Comparison of ENCODE assay signal across 12 cellular contexts in the genomic region with DNA sequence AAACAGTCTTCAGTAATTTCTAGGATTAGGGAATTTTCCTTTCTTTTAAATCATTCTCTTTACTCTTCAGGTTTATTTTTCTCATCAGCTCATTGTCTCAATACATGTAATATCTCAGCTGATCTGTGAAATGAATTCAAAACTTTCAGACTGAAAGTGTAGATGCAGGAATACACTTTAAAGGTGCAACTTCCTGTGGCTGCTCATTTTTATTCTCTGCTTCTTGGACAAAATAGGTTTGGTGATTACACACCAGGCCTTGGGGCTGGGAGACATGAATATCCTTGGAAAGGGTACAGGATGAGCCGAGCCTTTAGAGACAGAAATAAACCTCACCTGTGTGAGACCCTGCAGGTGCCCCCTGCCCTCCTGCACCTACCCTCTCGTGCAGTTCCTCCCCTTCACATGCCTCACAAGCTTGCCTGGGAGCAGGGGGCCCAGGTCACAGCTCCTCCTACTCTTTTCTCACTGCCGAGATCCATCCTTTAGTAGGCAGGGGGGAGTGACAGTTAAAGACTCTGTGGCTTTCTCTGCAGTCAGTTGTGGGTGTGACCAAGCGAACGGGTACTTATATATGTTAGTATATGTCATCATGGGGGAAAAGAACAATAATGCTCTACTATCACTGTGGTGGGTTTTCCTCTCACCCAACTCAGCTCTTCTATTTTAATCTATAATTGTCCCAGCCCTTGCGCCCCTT. TPM values are rescaled to one million over a fixed set of nuclear protein-coding genes. Genes with fewer than 3 reads are reported as not detected.
A peak's percentile ranks its signal among the peaks of the same experiment; 100 is the strongest.
DNase-seq lines count a peak whose midpoint lies in the region; ATAC-seq and TF ChIP-seq lines count a peak whose summit lies in the region.
"Had no signal": no experiment of that assay in that cellular context is flagged by ENCODE, and none has a peak within 500 bp of the region (broad histone marks: within the 10 kb centered on the region; RNA-seq: fewer than 3 reads in every experiment).

No MANE protein-coding gene starts in this region.

- no peak for TF ChIP-seq CTCF in GM20000 (IDR thresholded peaks at IDR 0.05; ENCODE audit: extremely low read depth, missing control alignments)

- peaks cover 7 to 22% of the 10 kb centered on the region in 2 donors for H3K36me3 Mint-ChIP-seq in activated naive CD4-positive, alpha-beta T cell treated with anti-CD3 and anti-CD28 coated beads, Interleukin-2, amount 50 U/mL, for 72 hours

- peaks cover 4 to 15% of the 10 kb centered on the region in 2 donors for H3K9me3 Mint-ChIP-seq in activated naive CD4-positive, alpha-beta T cell treated with anti-CD3 and anti-CD28 coated beads, Interleukin-2, amount 50 U/mL, for 72 hours

- peak; percentile 50 for DNase-seq in GM20000 (ENCODE audit: low spot score)
- DNase-seq in OCI-M1 (lab: John Stamatoyannopoulos, UW): peak; percentile 59
- peak in 1 of 2 donors; percentile 32 for DNase-seq in activated naive CD4-positive, alpha-beta T cell treated with anti-CD3 and anti-CD28 coated beads, Interleukin-2, amount 50 U/mL, for 72 hours (ENCODE audit: low spot score in 2 of 2)
- peak; percentile 41 for DNase-seq in stimulated activated CD8-positive, alpha-beta memory T cell treated with anti-CD3 and anti-CD28 coated beads, Interleukin-4, amount 100 ng/mL, for 24 hours (ENCODE audit: low read depth)
- DNase-seq in NCI-H2029 (lab: John Stamatoyannopoulos, UW): no peak
- DNase-seq in COLO829 (ENCODE audit: low spot score): no peak
- no peak for DNase-seq in A172 (ENCODE audit: low spot score)
- DNase-seq: GF-D8, NCI-H1417 treated with DMSO at 0.1 percent for 48 hours, RPMI8226, sigmoid colon had no signal

- ATAC-seq in activated naive CD4-positive, alpha-beta T cell treated with anti-CD3 and anti-CD28 coated beads, Interleukin-2, amount 50 U/mL, for 72 hours: peak; percentile 89 to 96

- H3K27ac Mint-ChIP-seq in activated naive CD4-positive, alpha-beta T cell treated with anti-CD3 and anti-CD28 coated beads, Interleukin-2, amount 50 U/mL, for 72 hours: peak overlapping the region; percentile 66 to 80

RNA-seq across cellular contexts. Expression of a gene that starts 23.6 kb away (rescaled TPM):
- total RNA-seq in activated naive CD4-positive, alpha-beta T cell treated with anti-CD3 and anti-CD28 coated beads, Interleukin-2, amount 50 U/mL, for 72 hours: 1 to 10 TPM; 1.5 to 4.9 TPM
- not detected in 2 replicates for total RNA-seq in A172 (2014; rRNA removed; shearing (Covaris generic))
- total RNA-seq: thoracic aorta had no signal

RNA-seq across cellular contexts. Expression of a gene that starts 56.2 kb away (rescaled TPM):
- 1 to 10 TPM in 1 of 2 donors, not detected in 1; 5.9 TPM for total RNA-seq in activated naive CD4-positive, alpha-beta T cell treated with anti-CD3 and anti-CD28 coated beads, Interleukin-2, amount 50 U/mL, for 72 hours
- not detected in 2 replicates for total RNA-seq in A172 (2014; rRNA removed; shearing (Covaris generic))

Comparison
In these comparisons a context has a peak if more than half of its experiments do, and no peak if none do; other contexts are left out.
1. DNase-seq: peak in GM20000 (single experiment), OCI-M1 (single experiment) and stimulated activated CD8-positive, alpha-beta memory T cell treated with anti-CD3 and anti-CD28 coated beads, Interleukin-4, amount 100 ng/mL, for 24 hours (single experiment); none in NCI-H2029 (single experiment), COLO829 (single experiment) and A172 (single experiment).